8 cellular contexts compared by ENCODE assay signal in genomic region chr6:83592770-83593394, GRCh38.
A peak's percentile ranks its signal among the peaks of the same experiment; 100 is the strongest.
DNase-seq lines count a peak whose midpoint lies in the region; ATAC-seq and TF ChIP-seq lines count a peak whose summit lies in the region.

No MANE protein-coding gene starts in this region.

- no peaks in the 10 kb centered on the region for H3K4me1 Mint-ChIP-seq in stimulated activated naive CD8-positive, alpha-beta T cell treated with anti-CD3 and anti-CD28 coated beads, Interleukin-15, amount 100 ng/mL, for 72 hours

- H3K27ac ChIP-seq in fibroblast of lung (ENCODE audit: insufficient read depth, low read length): no peak overlapping the region

- H3K27me3 ChIP-seq in fibroblast of lung (ENCODE audit: control insufficient read depth, insufficient read depth, low read length): no peaks in the 10 kb centered on the region

- H4K20me1 ChIP-seq in fibroblast of lung (ENCODE audit: control insufficient read depth, extremely low read depth, insufficient read depth, low read length): no peaks in the 10 kb centered on the region

- no peaks in the 10 kb centered on the region for H3K4me1 ChIP-seq in fibroblast of lung (ENCODE audit: control insufficient read depth, extremely low read depth, insufficient read depth, low read length)

- no peak overlapping the region for H3K4me3 Mint-ChIP-seq in stimulated activated naive CD8-positive, alpha-beta T cell treated with anti-CD3 and anti-CD28 coated beads, Interleukin-15, amount 100 ng/mL, for 72 hours

- H3K27ac Mint-ChIP-seq in stimulated activated naive CD8-positive, alpha-beta T cell treated with anti-CD3 and anti-CD28 coated beads, Interleukin-15, amount 100 ng/mL, for 72 hours: peak overlapping the region in 1 of 2 donors; percentile 10

- DNase-seq in AG10803 (ENCODE audit: low read depth): peak; percentile 13
- DNase-seq in NCI-H69 (lab: John Stamatoyannopoulos, UW): peak; percentile 31
- peak; percentile 3 to 8 for DNase-seq in fibroblast of lung (ENCODE audit: low read depth in 2 of 2)
- no peak for DNase-seq in effector CD8-positive, alpha-beta T cell (lab: John Stamatoyannopoulos, UW)
- no peak for DNase-seq in stimulated activated naive CD8-positive, alpha-beta T cell treated with anti-CD3 and anti-CD28 coated beads, Interleukin-15, amount 100 ng/mL, for 72 hours
- no peak for DNase-seq in activated naive CD4-positive, alpha-beta T cell treated with Interleukin-2 at 50 U/mL for 16 hours

- H3K9ac ChIP-seq in fibroblast of lung (ENCODE audit: insufficient read depth, low read length): no peak overlapping the region

- peak; percentile 99 for ATAC-seq in GM18868 (IDR thresholded peaks at IDR 0.05; ENCODE audit: unreplicated experiment)
- ATAC-seq in HG02943 (IDR thresholded peaks at IDR 0.05; ENCODE audit: low read depth, unreplicated experiment): peak; percentile 92
- no peak for ATAC-seq in stimulated activated naive CD8-positive, alpha-beta T cell treated with anti-CD3 and anti-CD28 coated beads, Interleukin-15, amount 100 ng/mL, for 72 hours

- H3K9me3 Mint-ChIP-seq in stimulated activated naive CD8-positive, alpha-beta T cell treated with anti-CD3 and anti-CD28 coated beads, Interleukin-15, amount 100 ng/mL, for 72 hours: no peaks in the 10 kb centered on the region

- no peak overlapping the region for H2AFZ ChIP-seq in fibroblast of lung (ENCODE audit: low read length)

- H3K4me3 ChIP-seq in AG10803 (ENCODE audit: low read length) (no peak overlapping the region), fibroblast of lung (replicated peaks in 1 of 4; ENCODE audit: control extremely low read depth in 1 of 4, insufficient read depth in 1 of 4, low read depth in 3 of 4, low read length in 4 of 4) (no peak overlapping the region)

- H3K9me3 ChIP-seq in fibroblast of lung (ENCODE audit: control insufficient read depth, insufficient read depth, low read depth, low read length): no peaks in the 10 kb centered on the region

- H3K36me3 ChIP-seq in fibroblast of lung (ENCODE audit: control insufficient read depth, insufficient read depth, low read length): no peaks in the 10 kb centered on the region

- H3K79me2 ChIP-seq in fibroblast of lung (ENCODE audit: control insufficient read depth, insufficient read depth, low read length): no peaks in the 10 kb centered on the region

- peak overlapping the region; percentile 2 for H3K4me2 ChIP-seq in fibroblast of lung (ENCODE audit: extremely low read depth, insufficient read depth, low read length)

- H3K27me3 Mint-ChIP-seq in stimulated activated naive CD8-positive, alpha-beta T cell treated with anti-CD3 and anti-CD28 coated beads, Interleukin-15, amount 100 ng/mL, for 72 hours: peaks cover 14% of the 10 kb centered on the region

- peak; percentile 59 for TF ChIP-seq CTCF in AG10803 (conservative IDR thresholded peaks at IDR 0.05; ENCODE audit: low read length)
- TF ChIP-seq CTCF in fibroblast of lung (conservative IDR thresholded peaks at IDR 0.05 in 1 of 2, IDR thresholded peaks at IDR 0.05 in 1 of 2; ENCODE audit: low read depth in 1 of 2, low read length in 2 of 2): peak; percentile 54 to 60

Comparison
In these comparisons a context has a peak if more than half of its experiments do, and no peak if none do; other contexts are left out.
1. DNase-seq: peak in AG10803 (single experiment), NCI-H69 (single experiment) and fibroblast of lung (2 of 2); none in effector CD8-positive, alpha-beta T cell (single experiment), stimulated activated naive CD8-positive, alpha-beta T cell treated with anti-CD3 and anti-CD28 coated beads, Interleukin-15, amount 100 ng/mL, for 72 hours (0 of 2) and activated naive CD4-positive, alpha-beta T cell treated with Interleukin-2 at 50 U/mL for 16 hours (single experiment).